ENCODE assay signal across 12 cellular contexts in genomic region chr15:76347507-76348055, GRCh38. TPM values are rescaled to one million over a fixed set of nuclear protein-coding genes. Genes with fewer than 3 reads are reported as not detected.
DNase-seq lines count a peak whose midpoint lies in the region; ATAC-seq and TF ChIP-seq lines count a peak whose summit lies in the region.
"Had no signal": no experiment of that assay in that cellular context is flagged by ENCODE, and none has a peak within 500 bp of the region (broad histone marks: within the 10 kb centered on the region; RNA-seq: fewer than 3 reads in every experiment).

No MANE protein-coding gene starts in this region.

- no peak for DNase-seq in activated T-cell treated with anti-CD3 and anti-CD28 coated beads, Interleukin-2, amount 50 U/mL, for 72 hours
- DNase-seq in activated T-cell treated with anti-CD3 and anti-CD28 coated beads, Interleukin-2, amount 50 U/mL, for 24 hours = no peak
- DNase-seq in mesothelial cell of epicardium (ENCODE audit: low spot score in 2 of 2, unreplicated experiment in 2 of 2) = no peak
- DNase-seq in type B pancreatic cell (ENCODE audit: extremely low spot score, unreplicated experiment) = no peak
- no peak for DNase-seq in NK-92 treated with Interleukin-12 subunit alpha and Interleukin-12 subunit beta, amount 100 ng/mL, for 24 hours (lab: John Stamatoyannopoulos, UW)
- DNase-seq in left lobe of liver (ENCODE audit: low spot score) = no peak
- DNase-seq: activated naive CD8-positive, alpha-beta T cell treated with anti-CD3 and anti-CD28 coated beads, Interleukin-2, amount 10 ng/mL, durations not matched to agents 7 days and 5 days; DMS153; substantia nigra had no signal

- peaks cover 5 to 7% of the 10 kb centered on the region in 2 donors for H3K36me3 Mint-ChIP-seq in activated T-cell treated with anti-CD3 and anti-CD28 coated beads, Interleukin-2, amount 50 U/mL, for 72 hours (ENCODE audit: insufficient read depth in 2 of 2)
- peaks cover 16% of the 10 kb centered on the region for H3K36me3 Mint-ChIP-seq in activated T-cell treated with anti-CD3 and anti-CD28 coated beads, Interleukin-2, amount 50 U/mL, for 24 hours (ENCODE audit: low read depth)
- H3K36me3 Mint-ChIP-seq in dendritic cell treated with granulocyte-macrophage colony-stimulating factor and Interleukin-4, amounts not matched to agents 40 ng/mL and 50 ng/mL, for 4 days (ENCODE audit: low read depth) = no peaks in the 10 kb centered on the region
- H3K36me3 Mint-ChIP-seq in mesothelial cell of epicardium (no peaks in the 10 kb centered on the region), type B pancreatic cell (peaks cover 7% of the 10 kb centered on the region)

- intact Hi-C loops in dendritic cell treated with granulocyte-macrophage colony-stimulating factor and Interleukin-4, amounts not matched to agents 40 ng/mL and 50 ng/mL, for 4 days (cut with micrococcal nuclease) = loop anchor here (5.0 kb wide), 1 partner anchor 35 kb away; the partner anchor contains the start of gene ETFA

- peaks cover 52% of the 10 kb centered on the region for H3K27me3 Mint-ChIP-seq in activated T-cell treated with anti-CD3 and anti-CD28 coated beads, Interleukin-2, amount 50 U/mL, for 72 hours (ENCODE audit: low read depth)
- H3K27me3 Mint-ChIP-seq in activated T-cell treated with anti-CD3 and anti-CD28 coated beads, Interleukin-2, amount 50 U/mL, for 24 hours = peaks cover 61% of the 10 kb centered on the region
- peaks cover 62% of the 10 kb centered on the region for H3K27me3 Mint-ChIP-seq in dendritic cell treated with granulocyte-macrophage colony-stimulating factor and Interleukin-4, amounts not matched to agents 40 ng/mL and 50 ng/mL, for 4 days
- H3K27me3 Mint-ChIP-seq in mesothelial cell of epicardium (ENCODE audit: low read depth) (peaks cover 82% of the 10 kb centered on the region), type B pancreatic cell (peaks cover 75% of the 10 kb centered on the region)

- no peak overlapping the region for H3K27ac Mint-ChIP-seq in activated T-cell treated with anti-CD3 and anti-CD28 coated beads, Interleukin-2, amount 50 U/mL, for 72 hours
- no peak overlapping the region for H3K27ac Mint-ChIP-seq in activated T-cell treated with anti-CD3 and anti-CD28 coated beads, Interleukin-2, amount 50 U/mL, for 24 hours
- H3K27ac Mint-ChIP-seq in dendritic cell treated with granulocyte-macrophage colony-stimulating factor and Interleukin-4, amounts not matched to agents 40 ng/mL and 50 ng/mL, for 4 days = no peak overlapping the region
- no peak overlapping the region for H3K27ac Mint-ChIP-seq in mesothelial cell of epicardium
- H3K27ac Mint-ChIP-seq in type B pancreatic cell = peak overlapping the region; percentile 40
- H3K27ac Mint-ChIP-seq: activated naive CD8-positive, alpha-beta T cell treated with anti-CD3 and anti-CD28 coated beads, Interleukin-2, amount 10 ng/mL, durations not matched to agents 7 days and 5 days had no signal

- H3K4me1 Mint-ChIP-seq in activated T-cell treated with anti-CD3 and anti-CD28 coated beads, Interleukin-2, amount 50 U/mL, for 72 hours (ENCODE audit: low read depth) = peaks cover 22% of the 10 kb centered on the region
- peaks cover 15% of the 10 kb centered on the region for H3K4me1 Mint-ChIP-seq in activated T-cell treated with anti-CD3 and anti-CD28 coated beads, Interleukin-2, amount 50 U/mL, for 24 hours (ENCODE audit: low read depth)
- peaks cover 22% of the 10 kb centered on the region for H3K4me1 Mint-ChIP-seq in dendritic cell treated with granulocyte-macrophage colony-stimulating factor and Interleukin-4, amounts not matched to agents 40 ng/mL and 50 ng/mL, for 4 days (ENCODE audit: low read depth)
- peaks cover 20% of the 10 kb centered on the region for H3K4me1 Mint-ChIP-seq in mesothelial cell of epicardium
- peaks cover 6% of the 10 kb centered on the region for H3K4me1 Mint-ChIP-seq in type B pancreatic cell (ENCODE audit: unreplicated experiment)

- peak overlapping the region; percentile 36 to 72 for H3K4me3 Mint-ChIP-seq in activated T-cell treated with anti-CD3 and anti-CD28 coated beads, Interleukin-2, amount 50 U/mL, for 72 hours
- H3K4me3 Mint-ChIP-seq in activated T-cell treated with anti-CD3 and anti-CD28 coated beads, Interleukin-2, amount 50 U/mL, for 24 hours = no peak overlapping the region
- H3K4me3 Mint-ChIP-seq in dendritic cell treated with granulocyte-macrophage colony-stimulating factor and Interleukin-4, amounts not matched to agents 40 ng/mL and 50 ng/mL, for 4 days = peak overlapping the region; percentile 79
- peak overlapping the region; percentile 52 for H3K4me3 Mint-ChIP-seq in mesothelial cell of epicardium
- peak overlapping the region; percentile 84 for H3K4me3 Mint-ChIP-seq in type B pancreatic cell
- H3K4me3 Mint-ChIP-seq: activated naive CD8-positive, alpha-beta T cell treated with anti-CD3 and anti-CD28 coated beads, Interleukin-2, amount 10 ng/mL, durations not matched to agents 7 days and 5 days had no signal

- no peaks in the 10 kb centered on the region for H3K9me3 Mint-ChIP-seq in activated T-cell treated with anti-CD3 and anti-CD28 coated beads, Interleukin-2, amount 50 U/mL, for 72 hours
- no peaks in the 10 kb centered on the region for H3K9me3 Mint-ChIP-seq in activated T-cell treated with anti-CD3 and anti-CD28 coated beads, Interleukin-2, amount 50 U/mL, for 24 hours
- H3K9me3 Mint-ChIP-seq in dendritic cell treated with granulocyte-macrophage colony-stimulating factor and Interleukin-4, amounts not matched to agents 40 ng/mL and 50 ng/mL, for 4 days = no peaks in the 10 kb centered on the region
- H3K9me3 Mint-ChIP-seq in mesothelial cell of epicardium = no peaks in the 10 kb centered on the region
- no peaks in the 10 kb centered on the region for H3K9me3 Mint-ChIP-seq in type B pancreatic cell
- H3K9me3 Mint-ChIP-seq: activated naive CD8-positive, alpha-beta T cell treated with anti-CD3 and anti-CD28 coated beads, Interleukin-2, amount 10 ng/mL, durations not matched to agents 7 days and 5 days had no signal

- no peak for ATAC-seq in activated T-cell treated with anti-CD3 and anti-CD28 coated beads, Interleukin-2, amount 50 U/mL, for 72 hours (replicated peaks in 1 of 2)
- ATAC-seq in HG02763 (IDR thresholded peaks at IDR 0.05; ENCODE audit: unreplicated experiment) (no peak), left lobe of liver (no peak)

- TF ChIP-seq CTCF in mesothelial cell of epicardium (IDR thresholded peaks at IDR 0.05; ENCODE audit: unreplicated experiment) (no peak), type B pancreatic cell (conservative IDR thresholded peaks at IDR 0.05) (no peak)

RNA-seq across cellular contexts. Expression of gene ISL2, which starts 11.0 kb away (rescaled TPM):
- total RNA-seq in activated T-cell treated with anti-CD3 and anti-CD28 coated beads, Interleukin-2, amount 50 U/mL, for 72 hours = under 1 TPM; 0.77 to 0.83 TPM
- total RNA-seq in mesothelial cell of epicardium (1.2 to 1.5 TPM (median 1.2 TPM) in 3 replicates), type B pancreatic cell (ENCODE audit: low replicate concordance) (1.2 and 4.5 TPM in 2 replicates), left lobe of liver (not detected)
- total RNA-seq: activated naive CD8-positive, alpha-beta T cell treated with anti-CD3 and anti-CD28 coated beads, Interleukin-2, amount 10 ng/mL, durations not matched to agents 7 days and 5 days; MCF 10A had no signal

RNA-seq across cellular contexts. Expression of gene ETFA, which starts 36.3 kb away (rescaled TPM):
- 100 to 1,000 TPM; 143 to 158 TPM for total RNA-seq in activated T-cell treated with anti-CD3 and anti-CD28 coated beads, Interleukin-2, amount 50 U/mL, for 72 hours
- total RNA-seq in mesothelial cell of epicardium (98.4 to 107 TPM (median 107 TPM) in 3 replicates), type B pancreatic cell (ENCODE audit: low replicate concordance) (135 and 149 TPM in 2 replicates), left lobe of liver (291 TPM)
